ENCODE assay signal across 8 cellular contexts in genomic region chr17:60174767-60175166, GRCh38. TPM values are rescaled to one million over a fixed set of nuclear protein-coding genes. Genes with fewer than 3 reads are reported as not detected.
DNase-seq lines count a peak whose midpoint lies in the region; TF ChIP-seq lines count a peak whose summit lies in the region.
"Not testable (repeated sequence)": the region's sequence is repeated elsewhere in the genome, so short reads cannot be mapped to it uniquely, and the experiment has no call there.

No MANE protein-coding gene starts in this region.

- TF ChIP-seq RAD21 in liver (IDR thresholded peaks at IDR 0.05), result peak; percentile 42 to 50

- intact Hi-C loops in breast epithelium (cut with DNase I; ENCODE audit: low total_unique reads), result not testable (repeated sequence)

- 95% methylated on average over 6 of the region's 6 CpGs for WGBS in liver

- DNase-seq in AG09309 (ENCODE audit: low read depth); GM10266 (ENCODE audit: extremely low spot score); breast epithelium (ENCODE audit: low spot score in 2 of 2); fibroblast of pulmonary artery (ENCODE audit: low read depth); retinal pigment epithelial cell (ENCODE audit: low read depth): not testable (repeated sequence)
- DNase-seq in M059J (ENCODE audit: low read depth) (peak; percentile 22), SIG-M5 treated with dmso at 0.1 percent for 504 hours (lab: John Stamatoyannopoulos, UW; ENCODE audit: unreplicated experiment) (peak; percentile 55)

- H3K27ac ChIP-seq in breast epithelium; liver (ENCODE audit: low read depth in 1 of 2, low read length in 2 of 2): not testable (repeated sequence)

- H3K9ac ChIP-seq in liver (ENCODE audit: low read depth in 1 of 2, low read length in 2 of 2), result not testable (repeated sequence)

- TF ChIP-seq POLR2A in breast epithelium (IDR thresholded peaks at IDR 0.05), result not testable (repeated sequence)

- not testable (repeated sequence) for H3K4me1 ChIP-seq in breast epithelium
- H3K4me1 ChIP-seq in liver (ENCODE audit: control insufficient read depth in 4 of 4, insufficient read depth in 4 of 4, low read length in 3 of 4), result peaks cover 1 to 30% (median 18%) of the 10 kb centered on the region in 4 donors

- not testable (repeated sequence) for H3K27me3 ChIP-seq in breast epithelium; liver (ENCODE audit: control insufficient read depth in 4 of 4, insufficient read depth in 4 of 4, low read length in 3 of 4)

- H3K36me3 ChIP-seq in breast epithelium; liver (ENCODE audit: control insufficient read depth in 4 of 4, insufficient read depth in 3 of 4, low read depth in 1 of 4, low read length in 3 of 4): not testable (repeated sequence)

- not testable (repeated sequence) for H3K4me3 ChIP-seq in AG09309 (ENCODE audit: control insufficient read depth, low read depth, low read length); breast epithelium; fibroblast of pulmonary artery (replicated peaks; ENCODE audit: low read depth, low read length); liver (ENCODE audit: low read depth in 1 of 3, low read length in 3 of 3); retinal pigment epithelial cell (ENCODE audit: low read length)

- H3K9me3 ChIP-seq in breast epithelium; liver (ENCODE audit: control insufficient read depth in 4 of 4, low read length in 3 of 4): not testable (repeated sequence)

- TF ChIP-seq CTCF in AG09309 (IDR thresholded peaks at IDR 0.05; ENCODE audit: control insufficient read depth, insufficient read depth, low read depth, low read length, missing control alignments) (peak; percentile 1), GM10266 (IDR thresholded peaks at IDR 0.05; ENCODE audit: control insufficient read depth, insufficient read depth, low read depth, missing control alignments) (peak; percentile 4), breast epithelium (IDR thresholded peaks at IDR 0.05) (peak in 2 of 3 donors; percentile 9 to 22), fibroblast of pulmonary artery (IDR thresholded peaks at IDR 0.05; ENCODE audit: low read length, missing control alignments) (peak; percentile 32), liver (IDR thresholded peaks at IDR 0.05; ENCODE audit: low read depth, low read length, missing input control) (peak; percentile 2), retinal pigment epithelial cell (conservative IDR thresholded peaks at IDR 0.05; ENCODE audit: low read depth, low read length) (peak; percentile 31)

RNA-seq across cellular contexts. Expression of gene CA4, which starts 25.0 kb away (rescaled TPM):
- 0.42 TPM in 1 of 2 replicates, not detected in the other for total RNA-seq in M059J (2014; rRNA removed; shearing (Covaris generic))
- 10 to 100 TPM in 2 of 3 donors, 1 to 10 TPM in 1; 4.7 to 46.5 (median 12.3) TPM for total RNA-seq in breast epithelium
- under 1 TPM; 0.14 to 0.67 TPM for total RNA-seq in liver
- polyA plus RNA-seq in liver, result under 1 TPM; 0.44 TPM
